In genomic region chr22:37126882-37127281, GRCh38 we compare ENCODE assay signal across 8 cellular contexts. TPM values are rescaled to one million over a fixed set of nuclear protein-coding genes. Genes with fewer than 3 reads are reported as not detected.
DNase-seq lines count a peak whose midpoint lies in the region; ATAC-seq, FAIRE-seq and TF ChIP-seq lines count a peak whose summit lies in the region.
"Had no signal": no experiment of that assay in that cellular context is flagged by ENCODE, and none has a peak within 500 bp of the region (broad histone marks: within the 10 kb centered on the region; RNA-seq: fewer than 3 reads in every experiment).

No MANE protein-coding gene starts in this region.

- H3K4me3 Mint-ChIP-seq in neural crest cell, result no peak overlapping the region

- RAD21 ChIA-PET in GM12878 (lab: Charles Lee; ENCODE audit: unreplicated experiment), result interaction anchor here (1.0 to 3.2 kb wide), 4 partner anchors 22 to 71 kb away, joined by 3 to 22 read pairs (median 13); partner anchors contain the start of gene IL2RB

- H3K9me3 ChIP-seq in GM12878 (replicated peaks; ENCODE audit: control insufficient read depth, insufficient read depth, low read length) (no peaks in the 10 kb centered on the region), testis (no peaks in the 10 kb centered on the region)

- no TSS peak for BruUV-seq in GM12878 (replicated peaks; lab: Mats Ljungman, UMichigan)

- H3K27ac ChIP-seq in GM12878 (ENCODE audit: control insufficient read depth, insufficient read depth) (no peak overlapping the region), testis (no peak overlapping the region)

- TF ChIP-seq EP300 in GM12878 (IDR thresholded peaks at IDR 0.05; ENCODE audit: borderline replicate concordance in 1 of 2, control insufficient read depth in 1 of 2, low read depth in 2 of 2, low read length in 2 of 2), result no peak

- H3K4me1 ChIP-seq in GM12878 (ENCODE audit: control insufficient read depth, insufficient read depth, low read length) (peaks cover 10% of the 10 kb centered on the region), testis (no peaks in the 10 kb centered on the region)

- intact Hi-C loops in GM12878 (cut with micrococcal nuclease; ENCODE audit: unreplicated experiment), result no loop called here
- intact Hi-C loops in testis (cut with DNase I; ENCODE audit: low total_unique reads), result no loop called here

- H3K36me3 ChIP-seq in GM12878 (ENCODE audit: control insufficient read depth in 2 of 2, insufficient read depth in 2 of 2, low read length in 1 of 2) (peaks cover 11 to 35% of the 10 kb centered on the region in 2 experiments; a peak in 3 of 4 replicates), testis (ENCODE audit: low read depth, missing control alignments) (no peaks in the 10 kb centered on the region)

- in situ Hi-C loops in GM12878 (cut with MboI), result no loop called here

- H2AFZ ChIP-seq in GM12878 (ENCODE audit: control insufficient read depth, low read depth, low read length), result no peak overlapping the region

- no peak overlapping the region for H3K27ac Mint-ChIP-seq in neural crest cell (ENCODE audit: unreplicated experiment)

- no peaks in the 10 kb centered on the region for H3K79me2 ChIP-seq in GM12878 (ENCODE audit: control insufficient read depth, insufficient read depth, low read length)

- WGBS in GM12878 (ENCODE audit: insufficient coverage, insufficient replicate concordance, low lambda C conversion rate, missing lambda C conversion rate), result 76% methylated on average over 5 of the region's 5 CpGs
- WGBS in testis, 2 donors, result 70 to 76% methylated on average over 2 to 5 of the region's 5 CpGs

- ATAC-seq in GM12878, result peak; percentile 20; the same call in 1 of the 3 replicates
- no peak for ATAC-seq in HG03469 (IDR thresholded peaks at IDR 0.05; ENCODE audit: unreplicated experiment)

- CTCF ChIA-PET in GM12878 (lab: Yijun Ruan, JAX), result interaction anchor here (0.6 to 4.4 kb wide), 11 partner anchors 14 to 133 kb away, joined by 3 to 31 read pairs (median 4); no protein-coding TSS in a partner anchor

- no peaks in the 10 kb centered on the region for H3K4me1 Mint-ChIP-seq in neural crest cell

- peak; percentile 56 for TF ChIP-seq RAD21 in GM12878 (IDR thresholded peaks at IDR 0.05; ENCODE audit: insufficient read depth, low read depth, low read length)

- SMC1A ChIA-PET in GM12878 (lab: Charles Lee; ENCODE audit: uncharacterized antibody, unreplicated experiment), result interaction anchor here (0.6 to 1.5 kb wide), 5 partner anchors 17 to 73 kb away, joined by 3 to 5 read pairs (median 4); no protein-coding TSS in a partner anchor

- no peak overlapping the region for H3K4me2 ChIP-seq in GM12878 (ENCODE audit: control insufficient read depth, insufficient read depth)

- no peak overlapping the region for H3K4me3 ChIP-seq in GM12864 (ENCODE audit: low read depth, low read length)
- no peak overlapping the region for H3K4me3 ChIP-seq in NB4 (ENCODE audit: low read depth, low read length)
- H3K4me3 ChIP-seq in GM12878, result no peak overlapping the region
- H3K4me3 ChIP-seq in testis, result no peak overlapping the region

- POLR2A ChIA-PET in GM12878 (lab: Charles Lee), result interaction anchor here (0.9 to 2.1 kb wide), 3 partner anchors 9 to 72 kb away, joined by 3 to 8 read pairs (median 4); no protein-coding TSS in a partner anchor

- no peak for FAIRE-seq in GM12878 (lab: Jason Lieb, UNC)
- FAIRE-seq: endometrium had no signal

- peak; percentile 60 for TF ChIP-seq CTCF in GM12864 (IDR thresholded peaks at IDR 0.05; ENCODE audit: low read depth, low read length, missing control alignments)
- peak; percentile 33 for TF ChIP-seq CTCF in NB4 (IDR thresholded peaks at IDR 0.05; ENCODE audit: low read depth, low read length)
- peak; percentile 53 to 65 (median 54); a peak in 5 of 6 replicates for TF ChIP-seq CTCF in GM12878 (IDR thresholded peaks at IDR 0.05 in 2 of 3, conservative IDR thresholded peaks at IDR 0.05 in 1 of 3; ENCODE audit: control insufficient read depth in 2 of 3, extremely low read depth in 1 of 3, insufficient read depth in 1 of 3, low read depth in 3 of 3, low read length in 3 of 3)
- peak; percentile 45 for TF ChIP-seq CTCF in neural crest cell (conservative IDR thresholded peaks at IDR 0.05)
- TF ChIP-seq CTCF in testis (IDR thresholded peaks at IDR 0.05), result no peak

- no peaks in the 10 kb centered on the region for H3K36me3 Mint-ChIP-seq in neural crest cell (ENCODE audit: low read depth)

- H3K27me3 ChIP-seq in GM12878 (replicated peaks in 1 of 2; ENCODE audit: control insufficient read depth in 2 of 2, insufficient read depth in 2 of 2, low read length in 1 of 2) (no peaks in the 10 kb centered on the region), testis (no peaks in the 10 kb centered on the region)

- no peaks in the 10 kb centered on the region for H4K20me1 ChIP-seq in GM12878 (ENCODE audit: control insufficient read depth, insufficient read depth)

- DNase-seq in GM12864 (ENCODE audit: low read depth), result no peak
- peak; percentile 25 for DNase-seq in NB4 (ENCODE audit: low read depth)
- DNase-seq in GM12878 (ENCODE audit: low read depth, low spot score), result no peak
- no peak for DNase-seq in neural crest cell (ENCODE audit: low read depth, low spot score)
- no peak for DNase-seq in DMS153 (lab: John Stamatoyannopoulos, UW)
- no peak for DNase-seq in testis

- H3K9me3 Mint-ChIP-seq in neural crest cell, result no peaks in the 10 kb centered on the region

- no peak overlapping the region for H3K9ac ChIP-seq in GM12878 (ENCODE audit: control insufficient read depth, insufficient read depth, low read length)

- TF ChIP-seq POLR2A in NB4 (IDR thresholded peaks at IDR 0.05; ENCODE audit: extremely low read depth, insufficient read length), result no peak
- TF ChIP-seq POLR2A in GM12878 (IDR thresholded peaks at IDR 0.05; ENCODE audit: low read depth, low read length), result 0 out of 2 replicates have a peak, but pooled peaks have one; percentile 11
- TF ChIP-seq POLR2A in testis (IDR thresholded peaks at IDR 0.05), result no peak

- no peaks in the 10 kb centered on the region for H3K27me3 Mint-ChIP-seq in neural crest cell (ENCODE audit: low read depth)

TF ChIP-seq in GM12878, 131 proteins besides CTCF, POLR2A, EP300 and RAD21:
- no peak for TF ChIP-seq NRF1 (conservative IDR thresholded peaks at IDR 0.05; ENCODE audit: low read depth, low read length)
- peak; percentile 48 for TF ChIP-seq SMC3 (IDR thresholded peaks at IDR 0.05; ENCODE audit: borderline replicate concordance, low read length)

RNA-seq across cellular contexts. Expression of gene TMPRSS6, which starts 17.4 kb away (rescaled TPM):
- 4.0 TPM in 2 replicates for total RNA-seq in GM12878 (2013; cell fraction: nucleolus; rRNA removed)
- total RNA-seq in GM12878 (2014; rRNA removed), result 0.06 TPM in 1 of 2 replicates, not detected in the other
- not detected in 2 replicates for total RNA-seq in GM12878 (2014; rRNA removed; fragmentation: Illumina TruSeq; extraction: Trizol)
- 0.19 and 0.31 TPM in 2 replicates for total RNA-seq in GM12878 (2021)
- 0.21 TPM for polyA plus RNA-seq in GM12878 (2011; ENCODE audit: low read depth)
- 0.55 and 0.69 TPM in 2 replicates for polyA plus RNA-seq in GM12878 (2011; rRNA removed)
- polyA plus RNA-seq in GM12878 (2011; cell fraction: cytosol; rRNA removed), result 0.82 and 1.3 TPM in 2 replicates
- 3.8 and 6.0 TPM in 2 replicates for polyA plus RNA-seq in GM12878 (2011; cell fraction: nucleus; rRNA removed)
- 0.57 and 1.00 TPM in 2 replicates for polyA plus RNA-seq in GM12878 (2012)
- polyA plus RNA-seq in GM12878 (2014; fragmentation: Illumina TruSeq; extraction: Trizol), result not detected in 2 replicates
- polyA plus RNA-seq in GM12878 (2014; fragmentation: Nextera tagmentation; extraction: Ambion mirVana), result not detected
- polyA plus RNA-seq in GM12878 (2014; rRNA removed), result 0.03 TPM in 1 of 2 replicates, not detected in the other
- polyA plus RNA-seq in GM12878 (2016; fragmentation: Nextera tagmentation; extraction: Ambion mirVana), result under 1 TPM in 1 of 2 experiments, not detected in 1; 0.07 TPM
- polyA minus RNA-seq in GM12878 (2011; rRNA and poly(A)+ RNA removed), result 0.82 and 1.1 TPM in 2 replicates
- 0.31 TPM in 1 of 2 replicates, not detected in the other for polyA minus RNA-seq in GM12878 (2011; cell fraction: cytosol; rRNA and poly(A)+ RNA removed)
- polyA minus RNA-seq in GM12878 (2011; cell fraction: nucleus; rRNA and poly(A)+ RNA removed), result 1.8 TPM in 2 replicates
- total RNA-seq in neural crest cell, result not detected in 2 replicates
- 1 to 10 TPM; 1.5 to 3.4 TPM for total RNA-seq in testis
- 4.0 TPM for polyA plus RNA-seq in testis (ENCODE audit: insufficient read depth, low read depth, low replicate concordance)

RNA-seq across cellular contexts. Expression of gene IL2RB, which starts 22.8 kb away (rescaled TPM):
- 55.9 and 64.1 TPM in 2 replicates for total RNA-seq in GM12878 (2013; cell fraction: nucleolus; rRNA removed)
- total RNA-seq in GM12878 (2014; rRNA removed) (12.4 and 14.8 TPM in 2 replicates), GM12878 (2014; rRNA removed; fragmentation: Illumina TruSeq; extraction: Trizol) (11.7 and 14.3 TPM in 2 replicates), GM12878 (2021) (86.8 and 91.9 TPM in 2 replicates), neural crest cell (0.50 and 0.56 TPM in 2 replicates), testis (1 to 10 TPM in 1 of 2 donors, under 1 TPM in 1; 0.74 to 1.5 TPM)
- polyA plus RNA-seq in GM12878 (2011; ENCODE audit: low read depth), result 28.0 TPM
- polyA plus RNA-seq in GM12878 (2011; rRNA removed) (27.7 and 91.9 TPM in 2 replicates), GM12878 (2014; fragmentation: Illumina TruSeq; extraction: Trizol) (24.3 and 56.0 TPM in 2 replicates), GM12878 (2014; fragmentation: Nextera tagmentation; extraction: Ambion mirVana) (10 to 100 TPM; 10.2 TPM), GM12878 (2014; rRNA removed) (46.1 and 56.0 TPM in 2 replicates), GM12878 (2016; fragmentation: Nextera tagmentation; extraction: Ambion mirVana) (100 to 1,000 TPM; 119 to 120 TPM), testis (ENCODE audit: insufficient read depth, low read depth, low replicate concordance) (2.9 TPM)
- polyA plus RNA-seq in GM12878 (2011; cell fraction: cytosol; rRNA removed), result 89.5 and 131 TPM in 2 replicates
- polyA plus RNA-seq in GM12878 (2011; cell fraction: nucleus; rRNA removed), result 145 TPM in 2 replicates
- polyA plus RNA-seq in GM12878 (2012), result 50.5 and 64.7 TPM in 2 replicates
- 34.5 and 58.6 TPM in 2 replicates for polyA minus RNA-seq in GM12878 (2011; rRNA and poly(A)+ RNA removed)
- 47.5 and 49.2 TPM in 2 replicates for polyA minus RNA-seq in GM12878 (2011; cell fraction: cytosol; rRNA and poly(A)+ RNA removed)
- 19.7 and 32.2 TPM in 2 replicates for polyA minus RNA-seq in GM12878 (2011; cell fraction: nucleus; rRNA and poly(A)+ RNA removed)

Comparison
In these comparisons a context has a peak if more than half of its experiments do, and no peak if none do; other contexts are left out.
1. CTCF ChIP-seq: peak in GM12864 (single experiment), NB4 (single experiment), GM12878 (3 of 3) and neural crest cell (single experiment); none in testis (0 of 3).